10 cellular contexts compared by ENCODE assay signal in the genomic region with DNA sequence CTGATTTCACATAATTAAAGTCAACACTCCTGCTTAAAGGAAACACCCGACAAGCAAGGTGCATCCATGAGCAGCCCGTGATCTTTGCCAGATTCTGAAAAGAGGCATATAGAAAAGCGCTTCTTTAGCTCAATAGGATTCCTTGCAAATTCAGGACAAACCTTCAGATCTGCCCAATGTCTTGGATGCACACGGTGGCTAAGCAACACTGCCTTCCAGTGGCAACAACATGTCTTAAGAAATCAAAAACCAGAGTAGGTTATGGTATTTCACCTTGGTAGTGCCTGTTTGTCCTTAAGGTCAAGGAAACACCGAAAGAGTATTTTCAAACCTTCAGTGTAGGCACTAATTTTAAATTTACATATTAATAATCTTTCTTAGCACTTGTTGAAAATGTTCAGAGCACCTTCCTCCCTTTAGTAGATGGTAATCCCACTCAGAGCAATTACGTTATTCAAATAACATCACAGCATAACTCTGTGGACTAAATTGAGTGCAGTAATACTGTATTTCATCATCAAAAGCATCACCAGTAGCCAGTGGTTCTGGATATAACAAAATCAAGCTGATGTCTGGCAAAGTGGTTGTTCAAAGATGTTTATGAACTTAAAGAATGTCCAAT. TPM values are rescaled to one million over a fixed set of nuclear protein-coding genes. Genes with fewer than 3 reads are reported as not detected.
A peak's percentile ranks its signal among the peaks of the same experiment; 100 is the strongest.
DNase-seq lines count a peak whose midpoint lies in the region; ATAC-seq and TF ChIP-seq lines count a peak whose summit lies in the region.
"Had no signal": no experiment of that assay in that cellular context is flagged by ENCODE, and none has a peak within 500 bp of the region (broad histone marks: within the 10 kb centered on the region; RNA-seq: fewer than 3 reads in every experiment).

No MANE protein-coding gene starts in this region.

- H3K4me3 ChIP-seq in Panc1 (ENCODE audit: low read depth in 2 of 2, low read length in 2 of 2), result no peak overlapping the region
- H3K4me3 ChIP-seq in fibroblast of the aortic adventitia (ENCODE audit: low read depth, low read length), result no peak overlapping the region
- H3K4me3 ChIP-seq in thyroid gland (replicated peaks in 1 of 3), result no peak overlapping the region
- H3K4me3 ChIP-seq: BLaER1 had no signal

- CTCF ChIA-PET in Panc1 (lab: Charles Lee), result interaction anchor here (0.6 kb wide), 3 partner anchors 10 to 47 kb away, joined by 8 to 10 read pairs (median 9); no protein-coding TSS in a partner anchor

- no peaks in the 10 kb centered on the region for H3K4me1 ChIP-seq in Panc1 (ENCODE audit: control insufficient read depth, insufficient read depth, low read length)
- H3K4me1 ChIP-seq in thyroid gland, result no peaks in the 10 kb centered on the region

- no peak overlapping the region for H3K27ac Mint-ChIP-seq in activated T-cell treated with anti-CD3 and anti-CD28 coated beads, Interleukin-2, amount 50 U/mL, for 24 hours

- no TSS peak for BruUV-seq in Panc1 (replicated peaks; lab: Mats Ljungman, UMichigan)

- 38 to 40% methylated on average over 6 of the region's 6 CpGs for WGBS in thyroid gland, 2 donors

- intact Hi-C loops in Panc1 (cut with micrococcal nuclease; ENCODE audit: unreplicated experiment) (loop anchor here (10.0 kb wide), 1 partner anchor 164 kb away; no protein-coding TSS in a partner anchor), thyroid gland (cut with DNase I) (loop anchor here (10.0 kb wide), 2 partner anchors 164 to 404 kb away; no protein-coding TSS in a partner anchor)

- no peaks in the 10 kb centered on the region for H3K4me1 Mint-ChIP-seq in activated T-cell treated with anti-CD3 and anti-CD28 coated beads, Interleukin-2, amount 50 U/mL, for 24 hours (ENCODE audit: low read depth)

- H3K9me3 ChIP-seq in Panc1 (ENCODE audit: control insufficient read depth, insufficient read depth, low read depth, low read length) (no peaks in the 10 kb centered on the region), thyroid gland (no peaks in the 10 kb centered on the region)
- H3K9me3 ChIP-seq: BLaER1 had no signal

- H3K27me3 Mint-ChIP-seq in activated T-cell treated with anti-CD3 and anti-CD28 coated beads, Interleukin-2, amount 50 U/mL, for 24 hours, result peaks cover 15% of the 10 kb centered on the region

- in situ Hi-C loops in Panc1 (cut with HindIII; ENCODE audit: low pct_unique_long_range_greater_than_20kb, low sequenced_read_pairs), result no loop called here

- no peak overlapping the region for H3K4me3 Mint-ChIP-seq in activated T-cell treated with anti-CD3 and anti-CD28 coated beads, Interleukin-2, amount 50 U/mL, for 24 hours

- H3K27me3 ChIP-seq in Panc1 (ENCODE audit: control insufficient read depth, insufficient read depth, low read length) (peaks cover 4% of the 10 kb centered on the region; the same call in 1 of the 2 replicates), thyroid gland (no peaks in the 10 kb centered on the region)
- H3K27me3 ChIP-seq: BLaER1 had no signal

- DNase-seq in NCI-H1417 (lab: John Stamatoyannopoulos, UW) (peak in 2 of 3 experiments; percentile 8 to 45), NCI-H1417 treated with DMSO at 0.1 percent for 48 hours (lab: John Stamatoyannopoulos, UW) (no peak), Panc1 (ENCODE audit: low read depth, low spot score) (no peak), fibroblast of the aortic adventitia (ENCODE audit: low read depth) (peak; percentile 75), thyroid gland (peak; percentile 30 to 50), NCI-H510A (lab: John Stamatoyannopoulos, UW) (no peak), NCI-H1694 (lab: John Stamatoyannopoulos, UW) (no peak)
- DNase-seq in activated T-cell treated with anti-CD3 and anti-CD28 coated beads, Interleukin-2, amount 50 U/mL, for 24 hours, result no peak
- DNase-seq: stimulated activated CD4-positive, alpha-beta T cell treated with anti-CD3 and anti-CD28 coated beads, Interleukin-4, amount 100 ng/mL, for 4 hours had no signal

- H3K9me3 Mint-ChIP-seq in activated T-cell treated with anti-CD3 and anti-CD28 coated beads, Interleukin-2, amount 50 U/mL, for 24 hours, result no peaks in the 10 kb centered on the region

- TF ChIP-seq CTCF in Panc1 (IDR thresholded peaks at IDR 0.05) (peak; percentile 59), fibroblast of the aortic adventitia (IDR thresholded peaks at IDR 0.05; ENCODE audit: insufficient read depth, low read length) (peak; percentile 64), thyroid gland (IDR thresholded peaks at IDR 0.05) (peak in 5 of 6 experiments; percentile 15 to 62 (median 53))

- H3K36me3 Mint-ChIP-seq in activated T-cell treated with anti-CD3 and anti-CD28 coated beads, Interleukin-2, amount 50 U/mL, for 24 hours (ENCODE audit: low read depth), result no peaks in the 10 kb centered on the region

- H3K36me3 ChIP-seq in Panc1 (ENCODE audit: control insufficient read depth, insufficient read depth, low read length) (no peaks in the 10 kb centered on the region), thyroid gland (no peaks in the 10 kb centered on the region)
- H3K36me3 ChIP-seq: BLaER1 had no signal

- POLR2A ChIA-PET in Panc1 (lab: Charles Lee), result no interaction called here

- H3K27ac ChIP-seq in Panc1 (ENCODE audit: low read length) (no peak overlapping the region), thyroid gland (no peak overlapping the region)
- H3K27ac ChIP-seq: BLaER1 had no signal

- no peak for TF ChIP-seq POLR2A in thyroid gland (IDR thresholded peaks at IDR 0.05)

- ATAC-seq in Panc1, result no peak

RNA-seq across cellular contexts. Expression of gene CDKN3, which starts 58.0 kb away (rescaled TPM):
- total RNA-seq in Panc1 (2021; ENCODE audit: unreplicated experiment), result 36.1 TPM
- 9.0 TPM for polyA plus RNA-seq in Panc1 (2012; ENCODE audit: insufficient read length)
- total RNA-seq in fibroblast of the aortic adventitia (ENCODE audit: low replicate concordance), result 10.7 and 33.4 TPM in 2 replicates
- 1 to 10 TPM in 3 of 4 donors, under 1 TPM in 1; 0.78 to 8.2 (median 4.9) TPM for total RNA-seq in thyroid gland

Comparison
In these comparisons a context has a peak if more than half of its experiments do, and no peak if none do; other contexts are left out.
1. DNase-seq: peak in NCI-H1417 (2 of 3), fibroblast of the aortic adventitia (single experiment) and thyroid gland (2 of 2); none in NCI-H1417 treated with DMSO at 0.1 percent for 48 hours (single experiment), Panc1 (single experiment), NCI-H510A (single experiment), NCI-H1694 (single experiment) and activated T-cell treated with anti-CD3 and anti-CD28 coated beads, Interleukin-2, amount 50 U/mL, for 24 hours (single experiment).
2. Peak in every context shown above with its lines, with median percentiles within 50 percentile points of each other: CTCF ChIP-seq.